In genomic region chr10:61040399-61041016, GRCh38 we compare ENCODE assay signal across 22 cellular contexts.
A peak's percentile ranks its signal among the peaks of the same experiment; 100 is the strongest.
DNase-seq lines count a peak whose midpoint lies in the region; ATAC-seq, FAIRE-seq and TF ChIP-seq lines count a peak whose summit lies in the region.
"Had no signal": no experiment of that assay in that cellular context is flagged by ENCODE, and none has a peak within 500 bp of the region (broad histone marks: within the 10 kb centered on the region; RNA-seq: fewer than 3 reads in every experiment).

No MANE protein-coding gene starts in this region.

- FAIRE-seq in HepG2 (lab: Jason Lieb, UNC), result no peak
- FAIRE-seq: A204.1, D721Med, G401.6, GM12891 had no signal

- ATAC-seq in HepG2 (no peak), right lobe of liver (no peak), lower lobe of right lung (no peak), omental fat pad (ENCODE audit: low FRiP score) (no peak), GM18867 (IDR thresholded peaks at IDR 0.05; ENCODE audit: unreplicated experiment) (no peak)

- H2AK5ac ChIP-seq in neuronal stem cell (ENCODE audit: low read depth, low read length), result no peak overlapping the region

- H2BK15ac ChIP-seq in neuronal stem cell (ENCODE audit: low read length), result no peak overlapping the region

- peak overlapping the region; percentile 21 for H3K14ac ChIP-seq in neuronal stem cell (ENCODE audit: low read length)

- peaks cover 29% of the 10 kb centered on the region for H3K4me1 ChIP-seq in HepG2 (ENCODE audit: insufficient read depth, low read length)
- no peaks in the 10 kb centered on the region for H3K4me1 ChIP-seq in right lobe of liver
- H3K4me1 ChIP-seq in lower lobe of right lung, result no peaks in the 10 kb centered on the region
- no peaks in the 10 kb centered on the region for H3K4me1 ChIP-seq in neuronal stem cell (ENCODE audit: control insufficient read depth in 2 of 2, insufficient read depth in 1 of 2, low read depth in 1 of 2, low read length in 2 of 2)
- H3K4me1 ChIP-seq: BE2C, BLaER1 had no signal

- H3K27ac ChIP-seq in HepG2 (ENCODE audit: extremely low read length, insufficient read depth, low read length), result no peak overlapping the region
- no peak overlapping the region for H3K27ac ChIP-seq in right lobe of liver
- H3K27ac ChIP-seq in lower lobe of right lung, result no peak overlapping the region
- H3K27ac ChIP-seq in neuronal stem cell (replicated peaks; ENCODE audit: low read length), result no peak overlapping the region
- H3K27ac ChIP-seq: BLaER1 had no signal

- TF ChIP-seq CTCF in HepG2 (CRISPR knock-in tag; IDR thresholded peaks at IDR 0.05) (no peak), right lobe of liver (IDR thresholded peaks at IDR 0.05) (no peak), lower lobe of right lung (IDR thresholded peaks at IDR 0.05) (no peak), omental fat pad (IDR thresholded peaks at IDR 0.05) (no peak)

- TF ChIP-seq EP300 in HepG2 (IDR thresholded peaks at IDR 0.05; ENCODE audit: low read depth in 2 of 2, low read length in 2 of 2) (no peak), HepG2 (CRISPR knock-in tag; IDR thresholded peaks at IDR 0.05; ENCODE audit: borderline replicate concordance) (no peak)

- no peak overlapping the region for H3K23ac ChIP-seq in neuronal stem cell (ENCODE audit: low read depth, low read length, poor library complexity)

- no peak overlapping the region for H3K4ac ChIP-seq in neuronal stem cell (ENCODE audit: low read length)

- no peak overlapping the region for H2BK12ac ChIP-seq in neuronal stem cell (ENCODE audit: low read length)

- H4K91ac ChIP-seq in neuronal stem cell (ENCODE audit: low read depth, low read length, poor library complexity), result no peak overlapping the region

- H3K4me3 ChIP-seq in HepG2 (replicated peaks in 1 of 3; ENCODE audit: insufficient read depth in 1 of 3, low read depth in 2 of 3, low read length in 3 of 3) (no peak overlapping the region), right lobe of liver (no peak overlapping the region), lower lobe of right lung (no peak overlapping the region), neuronal stem cell (ENCODE audit: low read length in 2 of 2) (no peak overlapping the region)
- H3K4me3 ChIP-seq: BLaER1 had no signal

- in situ Hi-C loops in HepG2 (cut with HindIII; ENCODE audit: extremely low pct_ligation_motif_present, low pct_unique_long_range_greater_than_20kb), result no loop called here

- H3K36me3 ChIP-seq in HepG2 (replicated peaks in 1 of 2; ENCODE audit: control insufficient read depth in 1 of 2, insufficient read depth in 2 of 2, low read length in 2 of 2), result no peaks in the 10 kb centered on the region
- no peaks in the 10 kb centered on the region for H3K36me3 ChIP-seq in right lobe of liver
- H3K36me3 ChIP-seq in lower lobe of right lung, result no peaks in the 10 kb centered on the region
- no peaks in the 10 kb centered on the region for H3K36me3 ChIP-seq in neuronal stem cell (replicated peaks in 1 of 2; ENCODE audit: control insufficient read depth in 2 of 2, insufficient read depth in 2 of 2, low read length in 2 of 2)
- H3K36me3 ChIP-seq: BE2C, BLaER1 had no signal

- BruUV-seq in HepG2 (replicated peaks; lab: Mats Ljungman, UMichigan), result no TSS peak

- no peak overlapping the region for H2BK5ac ChIP-seq in neuronal stem cell (ENCODE audit: low read length)

- H2BK120ac ChIP-seq in neuronal stem cell (ENCODE audit: low read depth, low read length), result no peak overlapping the region

- no peaks in the 10 kb centered on the region for H3K79me2 ChIP-seq in HepG2 (ENCODE audit: insufficient read depth, low read length)

- CTCF ChIA-PET in HepG2 (lab: Yijun Ruan, JAX; ENCODE audit: low intra/inter-chr PET ratio, low total read pairs), result no interaction called here

- H3K4me2 ChIP-seq in HepG2 (ENCODE audit: low read depth, low read length) (no peak overlapping the region), neuronal stem cell (ENCODE audit: insufficient read depth, low read length, poor library complexity, severe bottlenecking) (no peak overlapping the region)
- H3K4me2 ChIP-seq: BLaER1 had no signal

- TF ChIP-seq RAD21 in HepG2 (CRISPR knock-in tag; IDR thresholded peaks at IDR 0.05), result no peak

- H3K9ac ChIP-seq in HepG2 (ENCODE audit: insufficient read depth, low read depth, low read length) (no peak overlapping the region), neuronal stem cell (ENCODE audit: low read depth, low read length, poor library complexity) (no peak overlapping the region)
- H3K9ac ChIP-seq: BLaER1 had no signal

- 93% methylated on average over 16 of the region's 30 CpGs for WGBS in HepG2 (ENCODE audit: low lambda C conversion rate)
- WGBS in right lobe of liver (ENCODE audit: insufficient coverage, low coverage, low lambda C conversion rate, missing lambda C conversion rate), result 80% methylated on average over 2 of the region's 30 CpGs
- no CpG with 5 or more reads among the region's 30 CpGs for WGBS in neuronal stem cell (ENCODE audit: extremely low coverage in 2 of 2, insufficient read length in 2 of 2, insufficient replicate concordance in 1 of 2), 2 donors

- no peaks in the 10 kb centered on the region for H3K79me1 ChIP-seq in neuronal stem cell (ENCODE audit: low read depth, low read length)

- no peak overlapping the region for H3K18ac ChIP-seq in neuronal stem cell (ENCODE audit: low read length)

- no peak for TF ChIP-seq POLR2A in HepG2 (IDR thresholded peaks at IDR 0.05; ENCODE audit: insufficient read depth in 1 of 2, low read depth in 2 of 2, low read length in 2 of 2)
- TF ChIP-seq POLR2A in right lobe of liver (IDR thresholded peaks at IDR 0.05), result no peak

- H3K27me3 ChIP-seq in HepG2 (ENCODE audit: control insufficient read depth in 1 of 2, insufficient read depth in 2 of 2, low read length in 2 of 2), result no peaks in the 10 kb centered on the region
- H3K27me3 ChIP-seq in right lobe of liver, result no peaks in the 10 kb centered on the region
- no peaks in the 10 kb centered on the region for H3K27me3 ChIP-seq in lower lobe of right lung (ENCODE audit: low read depth)
- H3K27me3 ChIP-seq in neuronal stem cell (ENCODE audit: control insufficient read depth in 3 of 3, insufficient read depth in 3 of 3, low read depth in 1 of 3, low read length in 3 of 3), result no peaks in the 10 kb centered on the region
- H3K27me3 ChIP-seq: BE2C, BLaER1 had no signal

- peak overlapping the region; percentile 17 for H4K8ac ChIP-seq in neuronal stem cell (ENCODE audit: low read depth, low read length)

- POLR2A ChIA-PET in HepG2 (lab: Yijun Ruan, JAX), result interaction anchor here (1.1 kb wide), 1 partner anchor 23 kb away, joined by 3 read pairs; no protein-coding TSS in a partner anchor

- intact Hi-C loops in HepG2 (cut with micrococcal nuclease; ENCODE audit: unreplicated experiment), result no loop called here
- intact Hi-C loops in right lobe of liver (cut with DNase I), result no loop called here
- intact Hi-C loops in lower lobe of right lung (cut with DNase I), result no loop called here

- H3K9me3 ChIP-seq in HepG2 (ENCODE audit: low read length), result no peaks in the 10 kb centered on the region
- no peaks in the 10 kb centered on the region for H3K9me3 ChIP-seq in right lobe of liver
- no peaks in the 10 kb centered on the region for H3K9me3 ChIP-seq in lower lobe of right lung
- H3K9me3 ChIP-seq in neuronal stem cell (replicated peaks in 1 of 2; ENCODE audit: control insufficient read depth in 2 of 2, insufficient read depth in 1 of 2, low read depth in 1 of 2, low read length in 2 of 2), result no peaks in the 10 kb centered on the region
- H3K9me3 ChIP-seq: BE2C had no signal

- H2AFZ ChIP-seq in HepG2 (ENCODE audit: low read length), result no peak overlapping the region
- no peak overlapping the region for H2AFZ ChIP-seq in neuronal stem cell (ENCODE audit: low read length)

- no peaks in the 10 kb centered on the region for H4K20me1 ChIP-seq in HepG2 (ENCODE audit: insufficient read depth, low read length)
- H4K20me1 ChIP-seq: BLaER1 had no signal

- no peak for DNase-seq in HepG2 (ENCODE audit: low spot score)
- DNase-seq in right lobe of liver, result no peak
- DNase-seq in lower lobe of right lung, result peak; percentile 35
- no peak for DNase-seq in neuronal stem cell (ENCODE audit: low spot score)
- no peak for DNase-seq in omental fat pad (ENCODE audit: low spot score)
- DNase-seq in activated CD4-positive, alpha-beta T cell treated with anti-CD3 and anti-CD28 coated beads, Interleukin-2, amount 50 U/mL, for 4 hours, result no peak
- DNase-seq: 8988T; ACHN; BE2C; C1 segment of cervical spinal cord; CD4-positive, alpha-beta memory T cell; CD4-positive, CD25-positive, alpha-beta regulatory T cell; CD8-positive, alpha-beta memory T cell; COR-L47; DMS79 treated with DMSO at 0.1 percent for 48 hours; GF-D8 had no signal

TF ChIP-seq in HepG2, 621 proteins besides CTCF, POLR2A, EP300 and RAD21 (continues in another document):
- TF ChIP-seq FOXM1 (CRISPR knock-in tag; IDR thresholded peaks at IDR 0.05), result no peak
- TF ChIP-seq ATF5 (CRISPR knock-in tag; IDR thresholded peaks at IDR 0.05; ENCODE audit: low read depth), result no peak
